1 cellular context compared by ENCODE assay signal in genomic region chr6:159267165-159267564, GRCh38.
TF ChIP-seq lines count a peak whose summit lies in the region.

No MANE protein-coding gene starts in this region.

TF ChIP-seq in K562, 482 proteins besides CTCF, POLR2A, EP300 and RAD21 (continued from another document):
- TF ChIP-seq ZNF609 (CRISPR knock-in tag; IDR thresholded peaks at IDR 0.05; ENCODE audit: borderline replicate concordance) (no peak), AFF1 (IDR thresholded peaks at IDR 0.05; ENCODE audit: low read depth in 1 of 2, partially characterized antibody in 2 of 2) (peak in 1 of 2 experiments; percentile 76), E2F1 (CRISPR knock-in tag; IDR thresholded peaks at IDR 0.05) (no peak), ZKSCAN1 (IDR thresholded peaks at IDR 0.05; ENCODE audit: low read depth, low read length) (peak; percentile 90), REST (CRISPR knock-in tag; IDR thresholded peaks at IDR 0.05; ENCODE audit: low read depth) (peak; percentile 91), STAT6 (CRISPR knock-in tag; IDR thresholded peaks at IDR 0.05) (no peak), KLF13 (tag; IDR thresholded peaks at IDR 0.05; ENCODE audit: borderline replicate concordance, low read depth) (peak; percentile 50; the same call in 1 of the 2 replicates), GATA2 (CRISPR knock-in tag; IDR thresholded peaks at IDR 0.05) (no peak)
